ENCODE assay signal across 8 cellular contexts in the genomic region with DNA sequence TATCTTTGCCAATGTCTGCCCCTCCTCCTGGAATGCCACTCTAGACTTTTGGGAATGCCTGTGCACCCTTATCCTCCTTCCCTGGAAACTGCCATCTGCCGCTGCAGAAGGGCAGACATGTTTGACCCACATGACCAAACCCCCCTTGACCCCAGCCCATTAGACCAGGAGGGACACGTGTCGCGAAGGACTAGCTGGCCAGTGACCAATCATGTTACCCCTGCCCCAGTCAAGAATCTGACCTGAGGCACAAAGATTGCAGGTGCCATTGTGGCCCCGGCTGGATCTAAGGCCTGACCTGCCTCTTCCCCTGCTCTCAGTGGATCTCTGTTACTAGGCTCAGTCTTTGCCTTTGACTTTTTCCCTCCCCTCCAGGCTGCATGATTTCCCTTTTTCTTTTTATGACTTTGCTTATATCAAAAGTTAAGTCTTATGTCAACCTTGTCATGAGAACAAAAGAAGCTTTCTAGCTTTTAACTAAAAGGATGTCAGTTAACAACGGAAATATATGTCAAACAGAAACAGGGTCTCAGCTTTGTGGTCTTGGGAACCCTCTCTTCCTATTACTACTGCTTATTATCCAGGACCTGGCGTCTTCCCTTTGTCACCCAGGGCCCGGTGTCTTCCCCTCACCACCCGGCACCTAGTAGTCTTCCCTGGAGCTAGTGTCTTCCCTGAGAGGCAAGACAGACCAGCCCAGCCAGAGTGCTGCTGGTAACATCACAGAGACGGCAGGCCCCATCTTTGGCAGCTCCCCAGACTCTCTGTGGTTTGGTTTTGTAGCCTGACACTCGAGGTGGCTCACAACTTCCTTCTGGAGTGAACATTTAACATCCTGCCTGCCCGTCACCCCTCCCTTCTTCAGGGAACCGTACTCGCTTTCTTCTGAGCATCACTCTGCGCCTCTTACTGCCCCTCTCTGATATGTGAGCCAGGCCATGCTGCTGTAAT. TPM values are rescaled to one million over a fixed set of nuclear protein-coding genes. Genes with fewer than 3 reads are reported as not detected.
DNase-seq lines count a peak whose midpoint lies in the region; ATAC-seq and TF ChIP-seq lines count a peak whose summit lies in the region.

No MANE protein-coding gene starts in this region.

- no peak overlapping the region for H3K4me3 ChIP-seq in GM12865 (ENCODE audit: low read depth, low read length)

- H3K9me3 Mint-ChIP-seq in stimulated activated memory B cell treated with anti-CD40 and anti-IgM and Interleukin-4, amounts not matched to agents 10 μg/mL and 1 μg/mL and 100 μg/mL, for 72 hours, result peaks cover 3% of the 10 kb centered on the region

- DNase-seq in GM12865 (ENCODE audit: low read depth) (peak; percentile 82), T-helper 1 cell (peak; percentile 40 to 93 (median 68)), mucosa of gallbladder (ENCODE audit: low spot score) (peak; percentile 81), DMS153 (lab: John Stamatoyannopoulos, UW) (no peak), GM20000 (ENCODE audit: low spot score) (no peak)
- DNase-seq in activated naive CD8-positive, alpha-beta T cell treated with anti-CD3 and anti-CD28 coated beads, Interleukin-2, amount 50 U/mL, for 16 hours (ENCODE audit: low read depth, low spot score), result peak; percentile 49

- peak; percentile 62 for ATAC-seq in HG03066 (IDR thresholded peaks at IDR 0.05; ENCODE audit: low read depth, unreplicated experiment)
- ATAC-seq in stimulated activated memory B cell treated with anti-CD40 and anti-IgM and Interleukin-4, amounts not matched to agents 10 μg/mL and 1 μg/mL and 100 μg/mL, for 72 hours, result peak; percentile 76

- TF ChIP-seq CTCF in GM12865 (IDR thresholded peaks at IDR 0.05; ENCODE audit: insufficient read depth, low read depth, low read length, missing control alignments) (no peak), GM20000 (IDR thresholded peaks at IDR 0.05; ENCODE audit: extremely low read depth, missing control alignments) (no peak)

- H3K4me3 Mint-ChIP-seq in stimulated activated memory B cell treated with anti-CD40 and anti-IgM and Interleukin-4, amounts not matched to agents 10 μg/mL and 1 μg/mL and 100 μg/mL, for 72 hours, result peak overlapping the region; percentile 15

- H3K27ac Mint-ChIP-seq in stimulated activated memory B cell treated with anti-CD40 and anti-IgM and Interleukin-4, amounts not matched to agents 10 μg/mL and 1 μg/mL and 100 μg/mL, for 72 hours, result peak overlapping the region; percentile 76

- peaks cover 39% of the 10 kb centered on the region for H3K4me1 Mint-ChIP-seq in stimulated activated memory B cell treated with anti-CD40 and anti-IgM and Interleukin-4, amounts not matched to agents 10 μg/mL and 1 μg/mL and 100 μg/mL, for 72 hours

- no peaks in the 10 kb centered on the region for H3K36me3 Mint-ChIP-seq in stimulated activated memory B cell treated with anti-CD40 and anti-IgM and Interleukin-4, amounts not matched to agents 10 μg/mL and 1 μg/mL and 100 μg/mL, for 72 hours

- no peaks in the 10 kb centered on the region for H3K27me3 Mint-ChIP-seq in stimulated activated memory B cell treated with anti-CD40 and anti-IgM and Interleukin-4, amounts not matched to agents 10 μg/mL and 1 μg/mL and 100 μg/mL, for 72 hours

RNA-seq across cellular contexts. Expression of gene PPIF, which starts 24.4 kb away (rescaled TPM):
- total RNA-seq in mucosa of gallbladder, result 49.4 TPM

Comparison
In these comparisons a context has a peak if more than half of its experiments do, and no peak if none do; other contexts are left out.
1. DNase-seq: peak in GM12865 (single experiment), T-helper 1 cell (5 of 5), activated naive CD8-positive, alpha-beta T cell treated with anti-CD3 and anti-CD28 coated beads, Interleukin-2, amount 50 U/mL, for 16 hours (single experiment) and mucosa of gallbladder (single experiment); none in DMS153 (single experiment) and GM20000 (single experiment).